In genomic region chr4:159722918-159723317, GRCh38 we compare ENCODE assay signal across 28 cellular contexts.
"Had no signal": no experiment of that assay in that cellular context is flagged by ENCODE, and none has a peak within 500 bp of the region (broad histone marks: within the 10 kb centered on the region; RNA-seq: fewer than 3 reads in every experiment).

No MANE protein-coding gene starts in this region.

- H3K4me1 Mint-ChIP-seq: endodermal cell had no signal

- H3K27me3 Mint-ChIP-seq: dendritic cell treated with granulocyte-macrophage colony-stimulating factor and Interleukin-4, amounts not matched to agents 40 ng/mL and 50 ng/mL, for 4 days; effector memory CD8-positive, alpha-beta T cell had no signal

- H3K36me3 ChIP-seq: colonic mucosa, esophagus muscularis mucosa, esophagus squamous epithelium, gastrocnemius medialis, gastroesophageal sphincter, heart left ventricle had no signal

- H3K27ac Mint-ChIP-seq: dendritic cell treated with granulocyte-macrophage colony-stimulating factor and Interleukin-4, amounts not matched to agents 40 ng/mL and 50 ng/mL, for 4 days; effector memory CD8-positive, alpha-beta T cell; endodermal cell had no signal

- DNase-seq: colonic mucosa; cortex of kidney; dermis blood vessel endothelial cell; dorsolateral prefrontal cortex; effector CD4-positive, alpha-beta T cell; effector CD8-positive, alpha-beta T cell; effector memory CD4-positive, alpha-beta T cell; effector memory CD8-positive, alpha-beta T cell; erythroblast; esophagus squamous epithelium; foreskin fibroblast; foreskin keratinocyte; foreskin melanocyte; gastrocnemius medialis; glutamatergic neuron; head of caudate nucleus; heart left ventricle had no signal

- H3K4me1 ChIP-seq: colonic mucosa, esophagus muscularis mucosa, esophagus squamous epithelium, foreskin keratinocyte, gastrocnemius medialis, gastroesophageal sphincter, heart left ventricle had no signal

- H3K27ac ChIP-seq: colonic mucosa, coronary artery, dorsolateral prefrontal cortex, epithelial cell of prostate, esophagus muscularis mucosa, esophagus squamous epithelium, foreskin keratinocyte, gastrocnemius medialis, gastroesophageal sphincter, heart left ventricle had no signal

- ATAC-seq: effector memory CD8-positive, alpha-beta T cell; esophagus mucosa; foreskin keratinocyte; gastrocnemius medialis; gastroesophageal sphincter; heart left ventricle had no signal

- H3K9me3 ChIP-seq: colonic mucosa, esophagus muscularis mucosa, gastrocnemius medialis, gastroesophageal sphincter, heart left ventricle had no signal

- FAIRE-seq: colon, endometrium, endothelial cell of umbilical vein, frontal cortex had no signal

- H3K27me3 ChIP-seq: colonic mucosa, dorsolateral prefrontal cortex, esophagus muscularis mucosa, esophagus squamous epithelium, foreskin keratinocyte, gastrocnemius medialis, gastroesophageal sphincter, heart left ventricle had no signal

- H3K4me3 ChIP-seq: colonic mucosa, coronary artery, dorsolateral prefrontal cortex, esophagus muscularis mucosa, esophagus squamous epithelium, gastrocnemius medialis, gastroesophageal sphincter, heart left ventricle had no signal

- H3K4me3 Mint-ChIP-seq: dendritic cell treated with granulocyte-macrophage colony-stimulating factor and Interleukin-4, amounts not matched to agents 40 ng/mL and 50 ng/mL, for 4 days; effector memory CD8-positive, alpha-beta T cell; endodermal cell had no signal

- H3K9me3 Mint-ChIP-seq: dendritic cell treated with granulocyte-macrophage colony-stimulating factor and Interleukin-4, amounts not matched to agents 40 ng/mL and 50 ng/mL, for 4 days; endodermal cell had no signal
